In the genomic region with DNA sequence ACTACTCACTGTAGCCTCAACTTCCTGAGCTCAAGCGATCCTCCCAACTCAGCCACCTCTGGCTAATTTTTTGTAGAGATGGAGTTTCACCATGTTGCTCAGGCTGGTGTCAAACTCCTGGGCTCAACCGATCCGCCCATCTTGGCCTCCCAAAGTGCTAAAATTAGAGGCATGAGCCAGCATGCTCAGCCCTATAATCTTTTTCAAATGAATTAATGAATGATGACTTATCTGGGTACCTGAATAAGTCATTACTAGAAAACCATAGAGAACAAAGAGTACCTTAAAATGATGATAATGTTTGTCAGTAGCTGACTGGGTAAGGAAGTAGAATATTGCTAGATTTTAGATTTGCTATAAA, we compare ENCODE assay signal across 11 cellular contexts. TPM values are rescaled to one million over a fixed set of nuclear protein-coding genes. Genes with fewer than 3 reads are reported as not detected.
DNase-seq lines count a peak whose midpoint lies in the region; ATAC-seq and TF ChIP-seq lines count a peak whose summit lies in the region.
"Had no signal": no experiment of that assay in that cellular context is flagged by ENCODE, and none has a peak within 500 bp of the region (broad histone marks: within the 10 kb centered on the region; RNA-seq: fewer than 3 reads in every experiment).

No MANE protein-coding gene starts in this region.

- POLR2A ChIA-PET in activated CD4-positive, alpha-beta memory T cell treated with anti-CD3 and anti-CD28 coated beads for 36 hours (lab: Charles Lee), result interaction anchor here (0.5 to 8.0 kb wide), 17 partner anchors 9 to 144 kb away, joined by 3 to 88 read pairs (median 4); a partner anchor contains a TSS

- H2AFZ ChIP-seq in Karpas-422 (ENCODE audit: low read length), result no peak overlapping the region

- TF ChIP-seq RAD21 in liver (IDR thresholded peaks at IDR 0.05), result no peak

- H3K27ac Mint-ChIP-seq in CD4-positive, CD25-positive, alpha-beta regulatory T cell, result peak overlapping the region; percentile 32 to 98 (median 74)
- peak overlapping the region; percentile 92 for H3K27ac Mint-ChIP-seq in activated CD4-positive, alpha-beta memory T cell treated with anti-CD3 and anti-CD28 coated beads for 36 hours

- H3K27ac ChIP-seq in CD4-positive, CD25-positive, alpha-beta regulatory T cell (ENCODE audit: insufficient read depth, low read length, poor library complexity, severe bottlenecking), result peak overlapping the region; percentile 91
- H3K27ac ChIP-seq in liver (ENCODE audit: low read depth in 1 of 2, low read length in 2 of 2) (peak overlapping the region; percentile 72 to 78), Karpas-422 (ENCODE audit: low read length) (no peak overlapping the region)

- DNase-seq in CD4-positive, CD25-positive, alpha-beta regulatory T cell, result peak in 1 of 3 donors; percentile 58
- DNase-seq in activated CD4-positive, alpha-beta memory T cell treated with anti-CD3 and anti-CD28 coated beads for 36 hours, result peak; percentile 77
- no peak for DNase-seq in nucleus accumbens (lab: John Stamatoyannopoulos, UW)
- DNase-seq in Karpas-422, result no peak
- no peak for DNase-seq in DMS 273 (lab: John Stamatoyannopoulos, UW; ENCODE audit: unreplicated experiment)
- no peak for DNase-seq in AML-193 (lab: John Stamatoyannopoulos, UW)
- DNase-seq: heart left ventricle, NCI-H774, SW 1271 had no signal

- H3K4me3 Mint-ChIP-seq in CD4-positive, CD25-positive, alpha-beta regulatory T cell, result peak overlapping the region; percentile 69 to 94 (median 79)
- peak overlapping the region; percentile 33 for H3K4me3 Mint-ChIP-seq in activated CD4-positive, alpha-beta memory T cell treated with anti-CD3 and anti-CD28 coated beads for 36 hours

- H3K36me3 ChIP-seq in CD4-positive, CD25-positive, alpha-beta regulatory T cell (ENCODE audit: control insufficient read depth, insufficient read depth, low read length), result peaks cover 5% of the 10 kb centered on the region
- H3K36me3 ChIP-seq in liver (ENCODE audit: control insufficient read depth in 4 of 4, insufficient read depth in 3 of 4, low read depth in 1 of 4, low read length in 3 of 4), result no peaks in the 10 kb centered on the region
- peaks cover 7% of the 10 kb centered on the region; the same call in 1 of the 2 replicates for H3K36me3 ChIP-seq in Karpas-422 (ENCODE audit: insufficient read depth, low read length)
- H3K36me3 ChIP-seq: heart left ventricle had no signal

- no peaks in the 10 kb centered on the region for H3K27me3 ChIP-seq in CD4-positive, CD25-positive, alpha-beta regulatory T cell (ENCODE audit: control insufficient read depth, insufficient read depth, low read length)
- H3K27me3 ChIP-seq in liver (ENCODE audit: control insufficient read depth in 4 of 4, insufficient read depth in 4 of 4, low read length in 3 of 4) (no peaks in the 10 kb centered on the region), Karpas-422 (ENCODE audit: low read length) (no peaks in the 10 kb centered on the region)
- H3K27me3 ChIP-seq: heart left ventricle had no signal

- CTCF ChIA-PET in activated CD4-positive, alpha-beta memory T cell treated with anti-CD3 and anti-CD28 coated beads for 36 hours (lab: Charles Lee), result interaction anchor here (0.6 to 4.1 kb wide), 10 partner anchors 9 to 144 kb away, joined by 3 to 18 read pairs (median 4); a partner anchor contains a TSS

- no peaks in the 10 kb centered on the region for H3K27me3 Mint-ChIP-seq in CD4-positive, CD25-positive, alpha-beta regulatory T cell
- no peaks in the 10 kb centered on the region for H3K27me3 Mint-ChIP-seq in activated CD4-positive, alpha-beta memory T cell treated with anti-CD3 and anti-CD28 coated beads for 36 hours

- H3K4me1 ChIP-seq in CD4-positive, CD25-positive, alpha-beta regulatory T cell (ENCODE audit: control insufficient read depth, insufficient read depth, low read length, poor library complexity, severe bottlenecking), result peaks cover 99% of the 10 kb centered on the region
- H3K4me1 ChIP-seq in liver (ENCODE audit: control insufficient read depth in 4 of 4, insufficient read depth in 4 of 4, low read length in 3 of 4) (peaks cover 11 to 47% (median 35%) of the 10 kb centered on the region in 4 donors), Karpas-422 (ENCODE audit: low read length) (peaks cover 71% of the 10 kb centered on the region)

- H3K4me2 ChIP-seq in Karpas-422 (ENCODE audit: low read depth, low read length, poor library complexity, severe bottlenecking), result no peak overlapping the region

- H3K79me2 ChIP-seq in Karpas-422 (ENCODE audit: low read length), result peaks cover 99% of the 10 kb centered on the region

- H3K9me3 ChIP-seq in CD4-positive, CD25-positive, alpha-beta regulatory T cell (ENCODE audit: control insufficient read depth in 2 of 2, low read length in 2 of 2), result no peaks in the 10 kb centered on the region
- H3K9me3 ChIP-seq in liver (ENCODE audit: control insufficient read depth in 4 of 4, low read length in 3 of 4) (no peaks in the 10 kb centered on the region), Karpas-422 (ENCODE audit: low read length) (no peaks in the 10 kb centered on the region)

- peaks cover 0 to 3% (median 0%) of the 10 kb centered on the region in 7 donors for H3K9me3 Mint-ChIP-seq in CD4-positive, CD25-positive, alpha-beta regulatory T cell
- no peaks in the 10 kb centered on the region for H3K9me3 Mint-ChIP-seq in activated CD4-positive, alpha-beta memory T cell treated with anti-CD3 and anti-CD28 coated beads for 36 hours

- intact Hi-C loops in activated CD4-positive, alpha-beta memory T cell treated with anti-CD3 and anti-CD28 coated beads for 36 hours (cut with micrococcal nuclease), result loop anchor here (1.0 kb wide), 5 partner anchors 9 to 37 kb away; no protein-coding TSS in a partner anchor

- ATAC-seq in CD4-positive, CD25-positive, alpha-beta regulatory T cell (ENCODE audit: low read depth in 2 of 2), result peak in 1 of 2 donors; percentile 11
- ATAC-seq in GM19351 (IDR thresholded peaks at IDR 0.05; ENCODE audit: unreplicated experiment), result peak; percentile 37

- peaks cover 33% of the 10 kb centered on the region for H4K20me1 ChIP-seq in Karpas-422 (ENCODE audit: insufficient read depth, low read depth, low read length)

- H3K36me3 Mint-ChIP-seq in CD4-positive, CD25-positive, alpha-beta regulatory T cell, result peaks cover 23% of the 10 kb centered on the region
- H3K36me3 Mint-ChIP-seq in activated CD4-positive, alpha-beta memory T cell treated with anti-CD3 and anti-CD28 coated beads for 36 hours, result peaks cover 24% of the 10 kb centered on the region

- TF ChIP-seq CTCF in liver (IDR thresholded peaks at IDR 0.05; ENCODE audit: low read depth, low read length, missing input control), result no peak

- peak overlapping the region in 1 of 2 donors; percentile 12 for H3K9ac ChIP-seq in liver (ENCODE audit: low read depth in 1 of 2, low read length in 2 of 2)
- no peak overlapping the region for H3K9ac ChIP-seq in Karpas-422 (ENCODE audit: low read length)

- WGBS in liver, result 69% methylated on average over 3 of the region's 3 CpGs

- no peaks in the 10 kb centered on the region for H3K9me2 ChIP-seq in Karpas-422 (replicated peaks; ENCODE audit: insufficient read depth, low read length)

- peaks cover 46 to 99% (median 83%) of the 10 kb centered on the region in 4 donors for H3K4me1 Mint-ChIP-seq in CD4-positive, CD25-positive, alpha-beta regulatory T cell
- H3K4me1 Mint-ChIP-seq in activated CD4-positive, alpha-beta memory T cell treated with anti-CD3 and anti-CD28 coated beads for 36 hours (ENCODE audit: low read depth), result peaks cover 94% of the 10 kb centered on the region

- H3K4me3 ChIP-seq in CD4-positive, CD25-positive, alpha-beta regulatory T cell (ENCODE audit: low read depth, low read length), result peak overlapping the region; percentile 79
- H3K4me3 ChIP-seq in liver (ENCODE audit: low read depth in 1 of 3, low read length in 3 of 3) (no peak overlapping the region), Karpas-422 (ENCODE audit: low read length) (no peak overlapping the region)
- H3K4me3 ChIP-seq: heart left ventricle had no signal

TF ChIP-seq in liver, 16 proteins besides CTCF, POLR2A, EP300 and RAD21 (continues in another document):
- TF ChIP-seq JUND (IDR thresholded peaks at IDR 0.05) (no peak), HNF4A (conservative IDR thresholded peaks at IDR 0.05) (no peak), TAF1 (conservative IDR thresholded peaks at IDR 0.05) (no peak)
- TF ChIP-seq, protein P1, sequence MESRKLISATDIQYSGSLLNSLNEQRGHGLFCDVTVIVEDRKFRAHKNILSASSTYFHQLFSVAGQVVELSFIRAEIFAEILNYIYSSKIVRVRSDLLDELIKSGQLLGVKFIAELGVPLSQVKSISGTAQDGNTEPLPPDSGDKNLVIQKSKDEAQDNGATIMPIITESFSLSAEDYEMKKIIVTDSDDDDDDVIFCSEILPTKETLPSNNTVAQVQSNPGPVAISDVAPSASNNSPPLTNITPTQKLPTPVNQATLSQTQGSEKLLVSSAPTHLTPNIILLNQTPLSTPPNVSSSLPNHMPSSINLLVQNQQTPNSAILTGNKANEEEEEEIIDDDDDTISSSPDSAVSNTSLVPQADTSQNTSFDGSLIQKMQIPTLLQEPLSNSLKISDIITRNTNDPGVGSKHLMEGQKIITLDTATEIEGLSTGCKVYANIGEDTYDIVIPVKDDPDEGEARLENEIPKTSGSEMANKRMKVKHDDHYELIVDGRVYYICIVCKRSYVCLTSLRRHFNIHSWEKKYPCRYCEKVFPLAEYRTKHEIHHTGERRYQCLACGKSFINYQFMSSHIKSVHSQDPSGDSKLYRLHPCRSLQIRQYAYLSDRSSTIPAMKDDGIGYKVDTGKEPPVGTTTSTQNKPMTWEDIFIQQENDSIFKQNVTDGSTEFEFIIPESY (IDR thresholded peaks at IDR 0.05), result no peak

RNA-seq across cellular contexts. Expression of a gene that starts 13.8 kb away (rescaled TPM):
- total RNA-seq in CD4-positive, CD25-positive, alpha-beta regulatory T cell, result 253 TPM
- 100 to 1,000 TPM; 147 to 218 (median 188) TPM for polyA plus RNA-seq in CD4-positive, CD25-positive, alpha-beta regulatory T cell
- total RNA-seq in activated CD4-positive, alpha-beta memory T cell treated with anti-CD3 and anti-CD28 coated beads for 36 hours, result 100 to 1,000 TPM; 215 to 228 TPM
- 10 to 100 TPM; 15.0 to 15.6 TPM for total RNA-seq in liver
- polyA plus RNA-seq in liver, result 1 to 10 TPM; 6.6 to 9.7 TPM
- total RNA-seq in Karpas-422 (2014; rRNA removed; shearing (Covaris generic); ENCODE audit: low replicate concordance), result 205 and 280 TPM in 2 replicates

RNA-seq across cellular contexts. Expression of a gene that starts 24.5 kb away (rescaled TPM):
- 29.9 TPM for total RNA-seq in CD4-positive, CD25-positive, alpha-beta regulatory T cell
- polyA plus RNA-seq in CD4-positive, CD25-positive, alpha-beta regulatory T cell, result 1 to 10 TPM; 2.8 to 4.5 (median 3.1) TPM
- total RNA-seq in activated CD4-positive, alpha-beta memory T cell treated with anti-CD3 and anti-CD28 coated beads for 36 hours, result 10 to 100 TPM; 20.7 to 22.8 TPM
- 10 to 100 TPM; 11.1 to 17.2 TPM for total RNA-seq in liver
- 10 to 100 TPM in 1 of 2 donors, 1 to 10 TPM in 1; 3.8 to 11.6 TPM for polyA plus RNA-seq in liver
- 9.6 and 11.6 TPM in 2 replicates for total RNA-seq in Karpas-422 (2014; rRNA removed; shearing (Covaris generic); ENCODE audit: low replicate concordance)

Comparison
In these comparisons a context has a peak if more than half of its experiments do, and no peak if none do; other contexts are left out.
1. RNA of a gene that starts 13.8 kb away (total RNA-seq): 253 TPM in CD4-positive, CD25-positive, alpha-beta regulatory T cell (single experiment), 215 to 228 TPM in activated CD4-positive, alpha-beta memory T cell treated with anti-CD3 and anti-CD28 coated beads for 36 hours and 205 to 280 TPM in Karpas-422; 15.0 to 15.6 TPM in liver; every median in the first group is over 10 times any median in the second.